ENCODE assay signal across 8 cellular contexts in the genomic region with DNA sequence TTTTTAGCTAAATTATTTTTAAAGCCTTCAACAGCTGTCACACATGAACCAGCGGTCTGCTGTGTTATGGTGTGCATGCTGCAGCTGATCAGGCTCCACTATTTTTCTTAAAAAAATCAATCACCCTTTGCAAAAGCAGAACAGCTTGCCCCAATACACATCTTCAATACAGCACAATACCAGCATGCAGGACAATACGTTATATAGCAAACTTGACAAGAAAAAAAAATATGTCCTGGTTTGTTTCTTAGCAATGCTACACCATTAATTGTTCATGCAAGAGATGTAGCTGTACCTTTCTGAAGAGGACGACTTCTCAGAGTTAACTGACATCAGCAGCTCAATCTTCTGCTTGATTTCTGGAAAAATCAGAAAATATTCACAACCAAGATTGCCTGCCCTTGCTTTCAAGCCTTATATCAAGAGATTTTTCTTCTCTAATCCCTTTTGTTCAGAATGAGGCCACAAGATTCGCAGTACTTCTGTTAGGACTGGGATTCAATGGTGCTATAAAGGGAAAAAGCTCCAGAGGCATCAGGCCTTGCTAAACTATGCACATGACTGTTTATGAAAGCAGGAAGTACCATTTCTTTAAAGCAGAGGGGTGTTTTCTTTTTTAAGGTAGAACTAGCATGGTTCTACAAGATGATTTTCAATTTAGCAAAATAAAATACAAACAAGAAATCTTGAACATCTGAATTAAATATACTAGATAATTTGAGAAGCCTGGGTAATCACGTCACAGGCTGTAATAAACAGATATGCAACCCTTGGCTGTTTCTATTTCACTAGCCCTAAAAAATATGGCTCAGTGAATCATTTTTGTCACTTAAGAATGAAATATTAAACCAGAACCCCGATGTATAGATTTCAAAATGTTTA.
DNase-seq lines count a peak whose midpoint lies in the region; ATAC-seq and TF ChIP-seq lines count a peak whose summit lies in the region.

No MANE protein-coding gene starts in this region.

- H2AFZ ChIP-seq in PC-9, result peak overlapping the region; percentile 50; the same call in 1 of the 2 replicates

- H4K20me1 ChIP-seq in PC-9 (ENCODE audit: insufficient read depth), result no peaks in the 10 kb centered on the region

- peaks cover 41% of the 10 kb centered on the region for H3K79me2 ChIP-seq in PC-9 (ENCODE audit: low read depth)

- TF ChIP-seq CTCF in PC-9 (conservative IDR thresholded peaks at IDR 0.05) (no peak), choroid plexus epithelial cell (conservative IDR thresholded peaks at IDR 0.05; ENCODE audit: low read depth, low read length) (no peak), liver (IDR thresholded peaks at IDR 0.05; ENCODE audit: low read depth, low read length, missing input control) (no peak)

- WGBS in liver, result 9% methylated on average over 6 of the region's 6 CpGs

- peak overlapping the region; percentile 59 for H3K4me3 ChIP-seq in PC-9
- H3K4me3 ChIP-seq in choroid plexus epithelial cell (ENCODE audit: low read depth, low read length), result peak overlapping the region; percentile 55
- peak overlapping the region; percentile 38 to 54 (median 48) for H3K4me3 ChIP-seq in liver (ENCODE audit: low read depth in 1 of 3, low read length in 3 of 3)

- H3K9me2 ChIP-seq in PC-9 (ENCODE audit: insufficient read depth), result 0 out of 2 replicates have a peak, but pooled peaks cover 5% of the 10 kb centered on the region

- H3K27me3 ChIP-seq in PC-9 (ENCODE audit: insufficient read depth, low read depth) (no peaks in the 10 kb centered on the region), liver (ENCODE audit: control insufficient read depth in 4 of 4, insufficient read depth in 4 of 4, low read length in 3 of 4) (no peaks in the 10 kb centered on the region)

- DNase-seq in DMS 273 (lab: John Stamatoyannopoulos, UW; ENCODE audit: unreplicated experiment) (peak; percentile 79), PC-9 (peak in 1 of 2 experiments; percentile 49), choroid plexus epithelial cell (ENCODE audit: low read depth) (peak; percentile 84), superior temporal gyrus (ENCODE audit: extremely low spot score) (peak; percentile 95), NCI-H1436 treated with DMSO at 0.1 percent for 48 hours (lab: John Stamatoyannopoulos, UW) (no peak)

- H3K36me3 ChIP-seq in PC-9 (ENCODE audit: low read depth) (no peaks in the 10 kb centered on the region), liver (ENCODE audit: control insufficient read depth in 4 of 4, insufficient read depth in 3 of 4, low read depth in 1 of 4, low read length in 3 of 4) (no peaks in the 10 kb centered on the region)

- peak overlapping the region; percentile 95 for H3K4me2 ChIP-seq in PC-9

- TSS peak; percentile 68 for BruUV-seq in PC-9 (replicated peaks; lab: Mats Ljungman, UMichigan)

- CTCF ChIA-PET in PC-9 (lab: Charles Lee), result interaction anchor here (1.3 kb wide), 1 partner anchor 133 kb away, joined by 3 read pairs; no protein-coding TSS in a partner anchor

- peaks cover 35% of the 10 kb centered on the region for H3K4me1 ChIP-seq in PC-9 (replicated peaks; ENCODE audit: insufficient read depth)
- peaks cover 6 to 28% (median 14%) of the 10 kb centered on the region in 4 donors for H3K4me1 ChIP-seq in liver (ENCODE audit: control insufficient read depth in 4 of 4, insufficient read depth in 4 of 4, low read length in 3 of 4)

- peak; percentile 17 to 42 for TF ChIP-seq RAD21 in liver (IDR thresholded peaks at IDR 0.05)

- ATAC-seq in GM19351 (IDR thresholded peaks at IDR 0.05; ENCODE audit: unreplicated experiment) (peak; percentile 74), HG03521 (IDR thresholded peaks at IDR 0.05; ENCODE audit: unreplicated experiment) (peak; percentile 54)

- peaks cover 22% of the 10 kb centered on the region for H3F3A ChIP-seq in PC-9 (ENCODE audit: insufficient read depth, low read depth)

- intact Hi-C loops in PC-9 (cut with micrococcal nuclease; ENCODE audit: unreplicated experiment), result loop anchor here (5.0 to 10.0 kb wide), 2 partner anchors 51 to 124 kb away; no protein-coding TSS in a partner anchor

- H3K27ac ChIP-seq in PC-9 (peak overlapping the region; percentile 76), liver (ENCODE audit: low read depth in 1 of 2, low read length in 2 of 2) (peak overlapping the region; percentile 70)

- H3K9ac ChIP-seq in liver (ENCODE audit: low read depth in 1 of 2, low read length in 2 of 2), result peak overlapping the region; percentile 75 to 86

- POLR2A ChIA-PET in PC-9 (lab: Charles Lee; ENCODE audit: unreplicated experiment), result interaction anchor here (0.5 to 0.7 kb wide), 6 partner anchors 33 to 185 kb away, joined by 3 to 5 read pairs (median 3); no protein-coding TSS in a partner anchor

- H3K9me3 ChIP-seq in PC-9 (ENCODE audit: insufficient read depth, low read depth) (no peaks in the 10 kb centered on the region), liver (ENCODE audit: control insufficient read depth in 4 of 4, low read length in 3 of 4) (no peaks in the 10 kb centered on the region)

TF ChIP-seq in liver, 16 proteins besides CTCF, POLR2A, EP300 and RAD21:
- TF ChIP-seq RXRA (IDR thresholded peaks at IDR 0.05) (peak in 1 of 2 donors; percentile 6), GABPA (IDR thresholded peaks at IDR 0.05 in 1 of 2, conservative IDR thresholded peaks at IDR 0.05 in 1 of 2) (no peak), TAF1 (conservative IDR thresholded peaks at IDR 0.05) (peak; percentile 61), HNF4G (IDR thresholded peaks at IDR 0.05) (no peak), NR2F2 (IDR thresholded peaks at IDR 0.05) (no peak), JUND (IDR thresholded peaks at IDR 0.05) (peak in 1 of 2 donors; percentile 31), SP1 (IDR thresholded peaks at IDR 0.05) (no peak), YY1 (IDR thresholded peaks at IDR 0.05) (peak; percentile 72), EGR1 (IDR thresholded peaks at IDR 0.05; ENCODE audit: low read depth in 2 of 2) (no peak), HNF4A (conservative IDR thresholded peaks at IDR 0.05) (no peak)
- TF ChIP-seq, protein P1, sequence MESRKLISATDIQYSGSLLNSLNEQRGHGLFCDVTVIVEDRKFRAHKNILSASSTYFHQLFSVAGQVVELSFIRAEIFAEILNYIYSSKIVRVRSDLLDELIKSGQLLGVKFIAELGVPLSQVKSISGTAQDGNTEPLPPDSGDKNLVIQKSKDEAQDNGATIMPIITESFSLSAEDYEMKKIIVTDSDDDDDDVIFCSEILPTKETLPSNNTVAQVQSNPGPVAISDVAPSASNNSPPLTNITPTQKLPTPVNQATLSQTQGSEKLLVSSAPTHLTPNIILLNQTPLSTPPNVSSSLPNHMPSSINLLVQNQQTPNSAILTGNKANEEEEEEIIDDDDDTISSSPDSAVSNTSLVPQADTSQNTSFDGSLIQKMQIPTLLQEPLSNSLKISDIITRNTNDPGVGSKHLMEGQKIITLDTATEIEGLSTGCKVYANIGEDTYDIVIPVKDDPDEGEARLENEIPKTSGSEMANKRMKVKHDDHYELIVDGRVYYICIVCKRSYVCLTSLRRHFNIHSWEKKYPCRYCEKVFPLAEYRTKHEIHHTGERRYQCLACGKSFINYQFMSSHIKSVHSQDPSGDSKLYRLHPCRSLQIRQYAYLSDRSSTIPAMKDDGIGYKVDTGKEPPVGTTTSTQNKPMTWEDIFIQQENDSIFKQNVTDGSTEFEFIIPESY (IDR thresholded peaks at IDR 0.05), result peak; percentile 36
- TF ChIP-seq, protein P2, sequence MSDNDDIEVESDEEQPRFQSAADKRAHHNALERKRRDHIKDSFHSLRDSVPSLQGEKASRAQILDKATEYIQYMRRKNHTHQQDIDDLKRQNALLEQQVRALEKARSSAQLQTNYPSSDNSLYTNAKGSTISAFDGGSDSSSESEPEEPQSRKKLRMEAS (IDR thresholded peaks at IDR 0.05), result peak; percentile 66
